25 cellular contexts compared by ENCODE assay signal in genomic region chr5:28809811-28810750, GRCh38.
DNase-seq lines count a peak whose midpoint lies in the region; ATAC-seq and FAIRE-seq lines count a peak whose summit lies in the region.
"Had no signal": no experiment of that assay in that cellular context is flagged by ENCODE, and none has a peak within 500 bp of the region (broad histone marks: within the 10 kb centered on the region; RNA-seq: fewer than 3 reads in every experiment).

No MANE protein-coding gene starts in this region.

- no peaks in the 10 kb centered on the region for H3K27me3 Mint-ChIP-seq in stimulated activated naive CD8-positive, alpha-beta T cell treated with anti-CD3 and anti-CD28 coated beads, Interleukin-15, amount 100 ng/mL, for 72 hours
- H3K27me3 Mint-ChIP-seq: naive thymus-derived CD4-positive, alpha-beta T cell; stimulated activated naive B cell treated with anti-CD40 and anti-IgM and Interleukin-4, amounts not matched to agents 10 μg/mL and 1 μg/mL and 100 μg/mL, for 72 hours had no signal

- H3K4me1 Mint-ChIP-seq in stimulated activated naive CD8-positive, alpha-beta T cell treated with anti-CD3 and anti-CD28 coated beads, Interleukin-15, amount 100 ng/mL, for 72 hours = no peaks in the 10 kb centered on the region
- H3K4me1 Mint-ChIP-seq: CD14-positive monocyte; immature natural killer cell; mesothelial cell of epicardium; naive thymus-derived CD4-positive, alpha-beta T cell; stimulated activated naive B cell treated with anti-CD40 and anti-IgM and Interleukin-4, amounts not matched to agents 10 μg/mL and 1 μg/mL and 100 μg/mL, for 72 hours had no signal

- H3K4me3 Mint-ChIP-seq in stimulated activated naive CD8-positive, alpha-beta T cell treated with anti-CD3 and anti-CD28 coated beads, Interleukin-15, amount 100 ng/mL, for 72 hours = no peak overlapping the region
- H3K4me3 Mint-ChIP-seq: CD14-positive monocyte; immature natural killer cell; mesothelial cell of epicardium; naive thymus-derived CD4-positive, alpha-beta T cell; stimulated activated naive B cell treated with anti-CD40 and anti-IgM and Interleukin-4, amounts not matched to agents 10 μg/mL and 1 μg/mL and 100 μg/mL, for 72 hours had no signal

- in situ Hi-C loops in SK-MEL-5 (cut with HindIII; ENCODE audit: low pct_unique_long_range_greater_than_20kb, low sequenced_read_pairs) = no loop called here

- H3K9me3 Mint-ChIP-seq in stimulated activated naive CD8-positive, alpha-beta T cell treated with anti-CD3 and anti-CD28 coated beads, Interleukin-15, amount 100 ng/mL, for 72 hours = peaks cover 0 to 14% of the 10 kb centered on the region in 2 donors
- H3K9me3 Mint-ChIP-seq: mesothelial cell of epicardium had no signal

- peak; percentile 60 for ATAC-seq in stimulated activated naive CD8-positive, alpha-beta T cell treated with anti-CD3 and anti-CD28 coated beads, Interleukin-15, amount 100 ng/mL, for 72 hours
- no peak for ATAC-seq in stimulated activated naive CD8-positive, alpha-beta T cell treated with anti-CD3 and anti-CD28 coated beads, Interleukin-15, Interleukin-2, amounts not matched to agents 100 U/mL and 50 U/mL, for 24 hours
- ATAC-seq in GM18517 (IDR thresholded peaks at IDR 0.05; ENCODE audit: unreplicated experiment) = no peak
- ATAC-seq: left ventricle myocardium superior; naive thymus-derived CD4-positive, alpha-beta T cell; stimulated activated naive B cell treated with anti-CD40 and anti-IgM and Interleukin-4, amounts not matched to agents 10 μg/mL and 1 μg/mL and 100 μg/mL, for 72 hours had no signal

- FAIRE-seq in urothelium cell line (lab: Jason Lieb, UNC) = peak; percentile 95
- FAIRE-seq: RCC 7860 had no signal

- H3K27ac Mint-ChIP-seq in stimulated activated naive CD8-positive, alpha-beta T cell treated with anti-CD3 and anti-CD28 coated beads, Interleukin-15, amount 100 ng/mL, for 72 hours = no peak overlapping the region
- H3K27ac Mint-ChIP-seq: activated T-helper 2 cell treated with anti-CD3 and anti-CD28 coated beads, Interferon-gamma antibody, Interleukin-2, Interleukin-4, amounts not matched to agents 10 μg/mL and 5 μg/mL and 100 μg/mL, durations not matched to agents 14 hours and 24 hours and 36 hours; CD14-positive monocyte; immature natural killer cell; mesothelial cell of epicardium; naive thymus-derived CD4-positive, alpha-beta T cell; stimulated activated naive B cell treated with anti-CD40 and anti-IgM and Interleukin-4, amounts not matched to agents 10 μg/mL and 1 μg/mL and 100 μg/mL, for 72 hours had no signal

- no peak for DNase-seq in stimulated activated naive CD8-positive, alpha-beta T cell treated with anti-CD3 and anti-CD28 coated beads, Interleukin-15, amount 100 ng/mL, for 72 hours
- no peak for DNase-seq in stimulated activated naive CD8-positive, alpha-beta T cell treated with anti-CD3 and anti-CD28 coated beads, Interleukin-15, Interleukin-2, amounts not matched to agents 100 U/mL and 50 U/mL, for 24 hours
- DNase-seq in SK-MEL-5 (ENCODE audit: low read depth, low spot score) (peak; percentile 48), iPS-NIHi11 (ENCODE audit: low spot score) (peak; percentile 14), urothelium cell line (ENCODE audit: low spot score) (peak; percentile 81), NCI-H2081 (lab: John Stamatoyannopoulos, UW) (no peak), GM19240 (ENCODE audit: insufficient read length, low spot score) (no peak)
- DNase-seq: activated CD4-positive, alpha-beta T cell treated with anti-CD3 and anti-CD28 coated beads, Interleukin-2, amount 50 U/mL, for 4 hours; activated CD8-positive, alpha-beta memory T cell treated with anti-CD3 and anti-CD28 coated beads, Interleukin-2, amount 50 U/mL, for 48 hours; effector CD4-positive, alpha-beta T cell; EL; GM23248; immature natural killer cell; KBM-7; left ventricle myocardium superior; MG63; naive thymus-derived CD4-positive, alpha-beta T cell; NCI-H524 treated with DMSO at 0.1 percent for 48 hours; occipital lobe; stimulated activated naive B cell treated with anti-CD40 and anti-IgM and Interleukin-4, amounts not matched to agents 10 μg/mL and 1 μg/mL and 100 μg/mL, for 72 hours had no signal

Comparison
In these comparisons a context has a peak if more than half of its experiments do, and no peak if none do; other contexts are left out.
1. DNase-seq: peak in SK-MEL-5 (single experiment), iPS-NIHi11 (single experiment) and urothelium cell line (single experiment); none in stimulated activated naive CD8-positive, alpha-beta T cell treated with anti-CD3 and anti-CD28 coated beads, Interleukin-15, amount 100 ng/mL, for 72 hours (0 of 2), stimulated activated naive CD8-positive, alpha-beta T cell treated with anti-CD3 and anti-CD28 coated beads, Interleukin-15, Interleukin-2, amounts not matched to agents 100 U/mL and 50 U/mL, for 24 hours (single experiment), NCI-H2081 (0 of 2) and GM19240 (single experiment).